1 cellular context compared by ENCODE assay signal in the genomic region with DNA sequence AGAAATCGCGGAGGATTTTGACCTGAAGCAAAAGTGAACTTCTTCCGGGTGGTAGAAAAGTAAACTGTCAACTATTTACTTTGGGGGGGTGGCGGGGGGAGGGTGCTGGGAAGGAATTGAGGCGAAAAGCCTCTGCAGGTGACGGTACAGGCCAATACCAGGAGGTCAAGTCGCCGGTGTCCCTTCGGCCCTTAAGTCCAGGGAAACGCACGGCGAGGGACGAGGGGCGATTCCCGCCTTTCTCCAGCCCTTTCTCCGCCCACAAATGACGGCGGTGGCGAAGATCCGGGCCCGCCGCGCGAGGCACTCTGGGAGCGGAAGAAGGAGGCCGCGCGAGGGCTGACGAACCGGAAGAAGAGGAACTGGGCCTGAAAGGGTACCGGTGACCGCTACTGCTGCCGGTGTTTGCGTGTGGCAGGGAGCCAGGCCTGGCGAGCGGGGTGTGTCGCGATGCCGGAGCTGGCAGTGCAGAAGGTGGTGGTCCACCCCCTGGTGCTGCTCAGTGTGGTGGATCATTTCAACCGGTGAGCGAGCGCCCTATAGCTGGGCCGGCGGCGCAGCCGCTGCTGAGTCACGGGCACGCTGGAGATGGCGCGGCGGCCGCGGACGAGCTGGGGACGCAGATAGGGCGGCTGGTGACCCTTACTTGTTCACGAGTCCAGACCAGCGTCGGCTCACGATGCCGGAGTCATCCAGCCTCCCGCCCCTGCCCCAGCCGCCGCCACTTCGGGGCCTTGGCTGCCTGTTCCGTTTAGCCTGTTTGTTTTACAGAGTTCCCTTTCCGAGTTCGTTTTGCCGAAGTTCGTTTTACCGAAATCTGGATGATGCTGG.
TF ChIP-seq lines count a peak whose summit lies in the region.

Gene PSMD7 (plus strand): TSS at position 350 of the 831 bp plus-strand sequence. CDS start 101 bp downstream, at position 451.

TF ChIP-seq in K562, 482 proteins besides CTCF, POLR2A, EP300 and RAD21 (continued from another document and continues in another):
- TF ChIP-seq FIP1L1 (IDR thresholded peaks at IDR 0.05; ENCODE audit: low read depth, low read length, poor library complexity, severe bottlenecking) (no peak), ZC3H11A (IDR thresholded peaks at IDR 0.05; ENCODE audit: low read depth, low read length) (no peak), DIDO1 (tag; IDR thresholded peaks at IDR 0.05; ENCODE audit: low read depth) (no peak), TAF9B (IDR thresholded peaks at IDR 0.05; ENCODE audit: partially characterized antibody) (peak; percentile 76), MNT (conservative IDR thresholded peaks at IDR 0.05) (peak; percentile 85 to 92), FOXP1 (CRISPR knock-in tag; IDR thresholded peaks at IDR 0.05) (peak; percentile 96), MAX (CRISPR knock-in tag; IDR thresholded peaks at IDR 0.05) (peak; percentile 89), NELFE (IDR thresholded peaks at IDR 0.05; ENCODE audit: insufficient read depth, insufficient read length) (no peak), ARID3B (CRISPR knock-in tag; IDR thresholded peaks at IDR 0.05; ENCODE audit: borderline replicate concordance) (no peak), ZNF217 (CRISPR knock-in tag; IDR thresholded peaks at IDR 0.05) (no peak), C11orf30 (IDR thresholded peaks at IDR 0.05; ENCODE audit: low read depth) (peak; percentile 97), KLF10 (CRISPR knock-in tag; IDR thresholded peaks at IDR 0.05) (no peak), EP400 (IDR thresholded peaks at IDR 0.05) (peak; percentile 99), ZNF263 (CRISPR knock-in tag; IDR thresholded peaks at IDR 0.05; ENCODE audit: borderline replicate concordance) (peak; percentile 17; the same call in 1 of the 2 replicates), ZNF384 (IDR thresholded peaks at IDR 0.05; ENCODE audit: low read depth, low read length) (0 out of 2 replicates have a peak, but pooled peaks have one; percentile 2), TBP (optimal IDR thresholded peaks at IDR 0.05; ENCODE audit: low read depth, low read length) (peak; percentile 71), KLF1 (tag; IDR thresholded peaks at IDR 0.05) (peak; percentile 74), NFRKB (IDR thresholded peaks at IDR 0.05; ENCODE audit: low read depth) (peak; percentile 85), ZNF311 (CRISPR knock-in tag; IDR thresholded peaks at IDR 0.05) (0 out of 2 replicates have a peak, but pooled peaks have one; percentile 25), E2F4 (CRISPR knock-in tag; IDR thresholded peaks at IDR 0.05; ENCODE audit: low read depth) (peak; percentile 88), ZFX (CRISPR knock-in tag; IDR thresholded peaks at IDR 0.05) (peak; percentile 99), RREB1 (CRISPR knock-in tag; IDR thresholded peaks at IDR 0.05) (0 out of 2 replicates have a peak, but pooled peaks have one; percentile 69), HIVEP1 (CRISPR knock-in tag; IDR thresholded peaks at IDR 0.05) (no peak), U2AF1 (optimal IDR thresholded peaks at IDR 0.05; ENCODE audit: low read depth, low read length) (peak; percentile 51), NFYB (IDR thresholded peaks at IDR 0.05; ENCODE audit: extremely low read depth, insufficient read length) (no peak), KLF13 (tag; IDR thresholded peaks at IDR 0.05; ENCODE audit: borderline replicate concordance, low read depth) (no peak; the same call in 1 of the 2 replicates), HDAC2 (IDR thresholded peaks at IDR 0.05) (peak; percentile 18; the same call in 1 of the 2 replicates), VEZF1 (CRISPR knock-in tag; IDR thresholded peaks at IDR 0.05) (peak; percentile 95), THRB (CRISPR knock-in tag; conservative IDR thresholded peaks at IDR 0.05) (0 out of 2 replicates have a peak, but pooled peaks have one; percentile 72), HOXB6 (CRISPR knock-in tag; IDR thresholded peaks at IDR 0.05; ENCODE audit: borderline replicate concordance) (no peak), MCM7 (IDR thresholded peaks at IDR 0.05) (no peak), GTF2F1 (IDR thresholded peaks at IDR 0.05; ENCODE audit: low read depth, low read length) (0 out of 2 replicates have a peak, but pooled peaks have one; percentile 28), ZC3H4 (CRISPR knock-in tag; IDR thresholded peaks at IDR 0.05; ENCODE audit: borderline replicate concordance) (no peak), ZNF174 (CRISPR knock-in tag; IDR thresholded peaks at IDR 0.05) (no peak), KDM4B (IDR thresholded peaks at IDR 0.05; ENCODE audit: borderline replicate concordance in 2 of 2, low read depth in 1 of 2) (peak in 1 of 2 experiments; percentile 86; a peak in 1 of 4 replicates)
- TF ChIP-seq, protein P1, sequence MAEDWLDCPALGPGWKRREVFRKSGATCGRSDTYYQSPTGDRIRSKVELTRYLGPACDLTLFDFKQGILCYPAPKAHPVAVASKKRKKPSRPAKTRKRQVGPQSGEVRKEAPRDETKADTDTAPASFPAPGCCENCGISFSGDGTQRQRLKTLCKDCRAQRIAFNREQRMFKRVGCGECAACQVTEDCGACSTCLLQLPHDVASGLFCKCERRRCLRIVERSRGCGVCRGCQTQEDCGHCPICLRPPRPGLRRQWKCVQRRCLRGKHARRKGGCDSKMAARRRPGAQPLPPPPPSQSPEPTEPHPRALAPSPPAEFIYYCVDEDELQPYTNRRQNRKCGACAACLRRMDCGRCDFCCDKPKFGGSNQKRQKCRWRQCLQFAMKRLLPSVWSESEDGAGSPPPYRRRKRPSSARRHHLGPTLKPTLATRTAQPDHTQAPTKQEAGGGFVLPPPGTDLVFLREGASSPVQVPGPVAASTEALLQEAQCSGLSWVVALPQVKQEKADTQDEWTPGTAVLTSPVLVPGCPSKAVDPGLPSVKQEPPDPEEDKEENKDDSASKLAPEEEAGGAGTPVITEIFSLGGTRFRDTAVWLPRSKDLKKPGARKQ (CRISPR knock-in tag; IDR thresholded peaks at IDR 0.05), result no peak
- TF ChIP-seq, protein P2, sequence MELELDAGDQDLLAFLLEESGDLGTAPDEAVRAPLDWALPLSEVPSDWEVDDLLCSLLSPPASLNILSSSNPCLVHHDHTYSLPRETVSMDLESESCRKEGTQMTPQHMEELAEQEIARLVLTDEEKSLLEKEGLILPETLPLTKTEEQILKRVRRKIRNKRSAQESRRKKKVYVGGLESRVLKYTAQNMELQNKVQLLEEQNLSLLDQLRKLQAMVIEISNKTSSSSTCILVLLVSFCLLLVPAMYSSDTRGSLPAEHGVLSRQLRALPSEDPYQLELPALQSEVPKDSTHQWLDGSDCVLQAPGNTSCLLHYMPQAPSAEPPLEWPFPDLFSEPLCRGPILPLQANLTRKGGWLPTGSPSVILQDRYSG (tag; conservative IDR thresholded peaks at IDR 0.05; ENCODE audit: low read depth), result 0 out of 2 replicates have a peak, but pooled peaks have one; percentile 51
- TF ChIP-seq, protein P3, sequence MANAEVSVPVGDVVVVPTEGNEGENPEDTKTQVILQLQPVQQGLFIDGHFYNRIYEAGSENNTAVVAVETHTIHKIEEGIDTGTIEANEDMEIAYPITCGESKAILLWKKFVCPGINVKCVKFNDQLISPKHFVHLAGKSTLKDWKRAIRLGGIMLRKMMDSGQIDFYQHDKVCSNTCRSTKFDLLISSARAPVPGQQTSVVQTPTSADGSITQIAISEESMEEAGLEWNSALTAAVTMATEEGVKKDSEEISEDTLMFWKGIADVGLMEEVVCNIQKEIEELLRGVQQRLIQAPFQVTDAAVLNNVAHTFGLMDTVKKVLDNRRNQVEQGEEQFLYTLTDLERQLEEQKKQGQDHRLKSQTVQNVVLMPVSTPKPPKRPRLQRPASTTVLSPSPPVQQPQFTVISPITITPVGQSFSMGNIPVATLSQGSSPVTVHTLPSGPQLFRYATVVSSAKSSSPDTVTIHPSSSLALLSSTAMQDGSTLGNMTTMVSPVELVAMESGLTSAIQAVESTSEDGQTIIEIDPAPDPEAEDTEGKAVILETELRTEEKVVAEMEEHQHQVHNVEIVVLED (CRISPR knock-in tag; IDR thresholded peaks at IDR 0.05), result peak; percentile 53
